In the genomic region with DNA sequence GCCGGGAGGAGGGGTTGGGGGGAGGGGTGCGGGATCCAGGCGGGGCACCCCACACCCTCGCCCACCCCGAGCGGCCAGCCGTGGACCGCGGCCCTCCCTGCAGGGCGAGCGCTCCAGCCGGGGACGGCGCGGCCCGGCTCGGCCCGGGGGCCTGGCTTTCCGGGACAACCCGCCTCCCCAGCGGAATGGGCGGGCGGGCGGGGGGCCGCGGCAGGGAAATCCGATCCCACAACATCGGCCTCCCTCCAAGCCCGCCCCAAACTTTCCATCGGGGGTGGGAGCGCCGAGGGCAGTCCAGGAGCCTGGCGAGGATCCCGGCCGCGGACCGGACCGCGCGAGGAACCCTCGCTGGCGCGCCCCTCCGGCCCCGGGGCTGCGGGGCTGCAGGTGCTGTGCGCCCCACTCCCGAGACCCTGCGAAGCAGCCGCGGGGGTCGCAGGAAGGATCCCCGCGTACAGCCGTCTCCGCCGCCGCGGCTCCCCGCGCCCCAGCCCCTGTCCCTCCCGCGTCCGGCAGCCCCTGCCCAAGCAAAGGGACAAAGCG, we compare ENCODE assay signal across 8 cellular contexts. TPM values are rescaled to one million over a fixed set of nuclear protein-coding genes. Genes with fewer than 3 reads are reported as not detected.
A peak's percentile ranks its signal among the peaks of the same experiment; 100 is the strongest.
DNase-seq lines count a peak whose midpoint lies in the region; ATAC-seq and TF ChIP-seq lines count a peak whose summit lies in the region.

No MANE protein-coding gene starts in this region.

- peak overlapping the region; percentile 80 for H4K12ac ChIP-seq in trophoblast cell (ENCODE audit: low read depth, low read length)

- H4K91ac ChIP-seq in trophoblast cell (ENCODE audit: low read depth, low read length): peak overlapping the region; percentile 99

- H3K79me1 ChIP-seq in trophoblast cell (ENCODE audit: low read length): peaks cover 53% of the 10 kb centered on the region

- H3K23ac ChIP-seq in trophoblast cell (ENCODE audit: low read length): no peak overlapping the region

- H3K4me1 ChIP-seq in adrenal gland (replicated peaks in 1 of 2): peaks cover 11 to 47% of the 10 kb centered on the region in 2 donors
- H3K4me1 ChIP-seq in heart right ventricle: peaks cover 16 to 82% (median 73%) of the 10 kb centered on the region in 9 donors
- H3K4me1 ChIP-seq in trophoblast cell (ENCODE audit: control insufficient read depth in 1 of 2, insufficient read depth in 2 of 2, low read length in 2 of 2): peaks cover 37 to 43% of the 10 kb centered on the region in 2 experiments

- peak overlapping the region; percentile 99 for H3K14ac ChIP-seq in trophoblast cell (ENCODE audit: low read length)

- intact Hi-C loops in adrenal gland (cut with DNase I) (loop anchor here in 1 of 2 donors (5.0 to 10.0 kb wide), 4 partner anchors 55 to 245 kb away; a partner anchor contains a TSS), heart right ventricle (cut with DNase I) (loop anchor here in 5 of 10 donors (1.0 to 5.0 kb wide), 5 partner anchors 37 to 47 kb away; no protein-coding TSS in a partner anchor)

- H3K18ac ChIP-seq in trophoblast cell (ENCODE audit: low read length): peak overlapping the region; percentile 97

- peak overlapping the region; percentile 58 for H2AFZ ChIP-seq in trophoblast cell (ENCODE audit: insufficient read depth, low read length, poor library complexity)

- peak overlapping the region; percentile 65 to 94 (median 83) for H3K4me3 ChIP-seq in adrenal gland
- peak overlapping the region; percentile 72 to 100 (median 98) for H3K4me3 ChIP-seq in heart right ventricle
- H3K4me3 ChIP-seq in trophoblast cell (ENCODE audit: low read depth, low read length): peak overlapping the region; percentile 91

- 0 to 1% methylated on average over 46 to 65 of the region's 65 CpGs; no CpG with 5 or more reads in 2 of the 4 donors for whole genome bisulfite sequencing in adrenal gland, 4 donors
- 1% methylated on average over 62 to 65 of the region's 65 CpGs for WGBS in heart right ventricle, 2 donors
- WGBS in trophoblast cell (ENCODE audit: extremely low coverage, insufficient coverage, insufficient read length): no CpG with 5 or more reads among the region's 65 CpGs

- H2BK5ac ChIP-seq in trophoblast cell (ENCODE audit: low read depth, low read length, poor library complexity): peak overlapping the region; percentile 99

- peak overlapping the region; percentile 83 for H3K4me2 ChIP-seq in trophoblast cell (ENCODE audit: low read length)

- no peaks in the 10 kb centered on the region for H3K27me3 ChIP-seq in adrenal gland
- H3K27me3 ChIP-seq in heart right ventricle: peaks cover 0 to 59% (median 0%) of the 10 kb centered on the region in 7 donors
- no peaks in the 10 kb centered on the region for H3K27me3 ChIP-seq in trophoblast cell (ENCODE audit: insufficient read depth, low read length)

- H3K9ac ChIP-seq in trophoblast cell (ENCODE audit: low read length): peak overlapping the region; percentile 97

- peaks cover 48% of the 10 kb centered on the region for H3K79me2 ChIP-seq in trophoblast cell (ENCODE audit: control insufficient read depth, insufficient read depth, low read length, poor library complexity)

- ATAC-seq in heart right ventricle (peak; percentile 22 to 74 (median 48)), GM19395 (IDR thresholded peaks at IDR 0.05; ENCODE audit: unreplicated experiment) (no peak)

- no peaks in the 10 kb centered on the region for H3K9me3 ChIP-seq in adrenal gland (replicated peaks in 1 of 3)
- no peaks in the 10 kb centered on the region for H3K9me3 ChIP-seq in heart right ventricle
- H3K9me3 ChIP-seq in trophoblast cell (ENCODE audit: insufficient read depth, low read depth, low read length): peaks cover 2% of the 10 kb centered on the region

- H3K36me3 ChIP-seq in adrenal gland (replicated peaks in 1 of 2) (peaks cover 0 to 31% of the 10 kb centered on the region in 2 donors), heart right ventricle (peaks cover 3 to 39% (median 24%) of the 10 kb centered on the region in 9 donors), trophoblast cell (ENCODE audit: control insufficient read depth in 1 of 2, insufficient read depth in 2 of 2, low read length in 2 of 2) (peaks cover 34 to 41% of the 10 kb centered on the region in 2 experiments)

- TF ChIP-seq POLR2A in adrenal gland (IDR thresholded peaks at IDR 0.05): no peak

- peak overlapping the region; percentile 98 for H2BK120ac ChIP-seq in trophoblast cell (ENCODE audit: insufficient read depth, low read length, poor library complexity)

- DNase-seq in NCI-H2081 (lab: John Stamatoyannopoulos, UW): peak; percentile 44 to 56
- DNase-seq in NCI-H2081 treated with DMSO at 0.1 percent for 48 hours (lab: John Stamatoyannopoulos, UW): no peak
- DNase-seq in HK-2 (ENCODE audit: unreplicated experiment): peak; percentile 72
- peak; percentile 80 to 90 (median 84) for DNase-seq in adrenal gland
- peak; percentile 87 to 90 for DNase-seq in heart right ventricle
- DNase-seq in trophoblast cell: peak; percentile 57 to 66
- DNase-seq in SIG-M5 (lab: John Stamatoyannopoulos, UW): no peak

- H2AK5ac ChIP-seq in trophoblast cell (ENCODE audit: low read length): peak overlapping the region; percentile 89

- H2BK12ac ChIP-seq in trophoblast cell (ENCODE audit: low read length): peak overlapping the region; percentile 8

- peak overlapping the region; percentile 91 for H4K8ac ChIP-seq in trophoblast cell (ENCODE audit: low read depth, low read length)

- peak overlapping the region; percentile 100 for H3K4ac ChIP-seq in trophoblast cell (ENCODE audit: low read depth, low read length)

- H3K27ac ChIP-seq in adrenal gland: peak overlapping the region; percentile 54 to 95 (median 90)
- H3K27ac ChIP-seq in heart right ventricle: peak overlapping the region; percentile 87 to 100 (median 100)
- peak overlapping the region; percentile 93 for H3K27ac ChIP-seq in trophoblast cell (ENCODE audit: low read depth, low read length)

- TF ChIP-seq CTCF in adrenal gland (IDR thresholded peaks at IDR 0.05) (peak in 2 of 6 experiments; percentile 6 to 23), heart right ventricle (IDR thresholded peaks at IDR 0.05) (no peak)

RNA-seq across cellular contexts. Expression of a gene that starts 0.5 kb away (rescaled TPM):
- total RNA-seq in adrenal gland (10 to 100 TPM; 14.0 to 31.6 (median 27.8) TPM), heart right ventricle (10 to 100 TPM; 16.2 to 43.8 (median 24.5) TPM)
- polyA plus RNA-seq in adrenal gland (10 to 100 TPM in 2 of 3 donors, 1 to 10 TPM in 1; 4.4 to 23.4 (median 14.6) TPM), heart right ventricle (10 to 100 TPM; 14.1 to 18.0 TPM)
- polyA plus RNA-seq in trophoblast cell (2013): 157 and 161 TPM in 2 replicates

RNA-seq across cellular contexts. Expression of a gene that starts 11.5 kb away (rescaled TPM):
- 10 to 100 TPM; 17.0 to 49.5 (median 20.3) TPM for total RNA-seq in adrenal gland
- 10 to 100 TPM in 2 of 3 donors, 1 to 10 TPM in 1; 9.2 to 39.5 (median 25.5) TPM for polyA plus RNA-seq in adrenal gland
- 10 to 100 TPM; 14.2 to 19.2 (median 15.9) TPM for total RNA-seq in heart right ventricle
- 10 to 100 TPM; 18.7 to 26.5 TPM for polyA plus RNA-seq in heart right ventricle
- 32.8 and 33.4 TPM in 2 replicates for polyA plus RNA-seq in trophoblast cell (2013)

RNA-seq across cellular contexts. Expression of a gene that starts 25.5 kb away (rescaled TPM):
- total RNA-seq in adrenal gland: 1 to 10 TPM; 1.1 to 4.8 (median 3.1) TPM
- 10 to 100 TPM in 1 of 3 donors, 1 to 10 TPM in 2; 1.5 to 10.6 (median 5.3) TPM for polyA plus RNA-seq in adrenal gland
- 10 to 100 TPM in 7 of 10 donors, 1 to 10 TPM in 3; 2.6 to 40.0 (median 14.5) TPM for total RNA-seq in heart right ventricle
- polyA plus RNA-seq in heart right ventricle: 10 to 100 TPM in 1 of 2 donors, under 1 TPM in 1; 0.96 to 17.9 TPM
- polyA plus RNA-seq in trophoblast cell (2013): 4.5 and 4.7 TPM in 2 replicates

RNA-seq across cellular contexts. Expression of a gene that starts 53.3 kb away (rescaled TPM):
- 10 to 100 TPM; 14.7 to 42.4 (median 23.9) TPM for total RNA-seq in adrenal gland
- polyA plus RNA-seq in adrenal gland: 10 to 100 TPM in 2 of 3 donors, 1 to 10 TPM in 1; 6.7 to 11.9 (median 10.5) TPM
- total RNA-seq in heart right ventricle: 10 to 100 TPM in 8 of 10 donors, 1 to 10 TPM in 2; 7.4 to 18.3 (median 13.8) TPM
- 1 to 10 TPM; 4.0 to 8.3 TPM for polyA plus RNA-seq in heart right ventricle
- polyA plus RNA-seq in trophoblast cell (2013): 13.3 and 13.9 TPM in 2 replicates

Comparison
In these comparisons a context has a peak if more than half of its experiments do, and no peak if none do; other contexts are left out.
1. DNase-seq: peak in NCI-H2081 (2 of 2), HK-2 (single experiment), adrenal gland (7 of 7), heart right ventricle (2 of 2) and trophoblast cell (2 of 2); none in NCI-H2081 treated with DMSO at 0.1 percent for 48 hours (single experiment) and SIG-M5 (single experiment).
2. Peak in every context shown above with its lines, with median percentiles within 50 percentile points of each other: H3K27ac ChIP-seq and H3K4me3 ChIP-seq.